ENCODE assay signal across 8 cellular contexts in the genomic region with DNA sequence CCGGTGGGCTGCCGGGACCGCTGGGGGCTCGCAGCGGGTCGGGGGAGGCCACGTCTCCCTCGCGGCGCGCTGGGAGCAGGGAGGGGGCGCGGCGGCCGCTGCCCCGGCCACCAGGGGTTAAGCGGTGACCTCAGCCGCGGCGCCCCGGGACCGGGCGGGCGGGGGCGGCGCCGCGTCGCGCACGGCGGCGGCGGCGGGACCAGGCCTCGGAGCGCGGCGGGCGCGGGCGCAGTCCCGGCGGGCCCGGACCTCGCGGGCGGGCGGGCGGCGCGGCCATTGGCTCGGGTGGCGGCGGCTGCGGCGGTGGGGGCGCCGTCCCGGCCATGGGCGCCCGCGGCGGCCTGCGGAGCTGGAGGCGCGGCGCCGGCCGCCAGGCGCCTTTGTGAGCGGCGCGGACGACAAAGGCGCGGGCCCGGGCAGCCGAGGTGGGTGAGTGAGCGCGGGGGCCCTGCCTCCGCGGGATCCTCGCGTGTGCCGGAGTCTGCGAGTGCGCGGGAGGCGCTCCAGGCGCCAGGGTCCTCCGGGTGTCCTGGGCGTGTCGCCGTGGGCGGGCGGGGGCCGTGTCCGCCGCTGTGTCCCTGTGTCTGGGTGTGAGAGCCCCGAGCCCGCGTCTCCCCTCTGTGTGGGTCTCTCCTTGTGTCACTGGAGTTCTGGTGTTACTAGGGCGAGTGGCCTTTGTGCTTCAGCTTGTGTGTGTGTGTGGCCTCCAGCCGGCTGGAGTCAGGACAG. TPM values are rescaled to one million over a fixed set of nuclear protein-coding genes. Genes with fewer than 3 reads are reported as not detected.
DNase-seq lines count a peak whose midpoint lies in the region; ATAC-seq and TF ChIP-seq lines count a peak whose summit lies in the region.

A gene with protein sequence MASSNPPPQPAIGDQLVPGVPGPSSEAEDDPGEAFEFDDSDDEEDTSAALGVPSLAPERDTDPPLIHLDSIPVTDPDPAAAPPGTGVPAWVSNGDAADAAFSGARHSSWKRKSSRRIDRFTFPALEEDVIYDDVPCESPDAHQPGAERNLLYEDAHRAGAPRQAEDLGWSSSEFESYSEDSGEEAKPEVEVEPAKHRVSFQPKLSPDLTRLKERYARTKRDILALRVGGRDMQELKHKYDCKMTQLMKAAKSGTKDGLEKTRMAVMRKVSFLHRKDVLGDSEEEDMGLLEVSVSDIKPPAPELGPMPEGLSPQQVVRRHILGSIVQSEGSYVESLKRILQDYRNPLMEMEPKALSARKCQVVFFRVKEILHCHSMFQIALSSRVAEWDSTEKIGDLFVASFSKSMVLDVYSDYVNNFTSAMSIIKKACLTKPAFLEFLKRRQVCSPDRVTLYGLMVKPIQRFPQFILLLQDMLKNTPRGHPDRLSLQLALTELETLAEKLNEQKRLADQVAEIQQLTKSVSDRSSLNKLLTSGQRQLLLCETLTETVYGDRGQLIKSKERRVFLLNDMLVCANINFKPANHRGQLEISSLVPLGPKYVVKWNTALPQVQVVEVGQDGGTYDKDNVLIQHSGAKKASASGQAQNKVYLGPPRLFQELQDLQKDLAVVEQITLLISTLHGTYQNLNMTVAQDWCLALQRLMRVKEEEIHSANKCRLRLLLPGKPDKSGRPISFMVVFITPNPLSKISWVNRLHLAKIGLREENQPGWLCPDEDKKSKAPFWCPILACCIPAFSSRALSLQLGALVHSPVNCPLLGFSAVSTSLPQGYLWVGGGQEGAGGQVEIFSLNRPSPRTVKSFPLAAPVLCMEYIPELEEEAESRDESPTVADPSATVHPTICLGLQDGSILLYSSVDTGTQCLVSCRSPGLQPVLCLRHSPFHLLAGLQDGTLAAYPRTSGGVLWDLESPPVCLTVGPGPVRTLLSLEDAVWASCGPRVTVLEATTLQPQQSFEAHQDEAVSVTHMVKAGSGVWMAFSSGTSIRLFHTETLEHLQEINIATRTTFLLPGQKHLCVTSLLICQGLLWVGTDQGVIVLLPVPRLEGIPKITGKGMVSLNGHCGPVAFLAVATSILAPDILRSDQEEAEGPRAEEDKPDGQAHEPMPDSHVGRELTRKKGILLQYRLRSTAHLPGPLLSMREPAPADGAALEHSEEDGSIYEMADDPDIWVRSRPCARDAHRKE (N-terminal part only) (plus strand): TSS at position 173 of the 729 bp plus-strand sequence. CDS start 40,898 bp downstream, outside the sequence.

- TF ChIP-seq CTCF in brain (conservative IDR thresholded peaks at IDR 0.05), result no peak
- TF ChIP-seq CTCF in smooth muscle cell (IDR thresholded peaks at IDR 0.05; ENCODE audit: borderline replicate concordance, insufficient read depth, poor library complexity, severe bottlenecking), result no peak

- H3K4me2 ChIP-seq in smooth muscle cell, result peak within 1 kb of the TSS; percentile 91

- no peaks in the 10 kb centered on the region for H3K36me3 Mint-ChIP-seq in stimulated activated naive CD8-positive, alpha-beta T cell treated with anti-CD3 and anti-CD28 coated beads, Interleukin-15, Interleukin-2, amounts not matched to agents 100 ng/mL and 50 ng/mL, for 24 hours (ENCODE audit: low read depth)
- H3K36me3 Mint-ChIP-seq in brain, result no peaks in the 10 kb centered on the region

- H3K9me3 ChIP-seq in smooth muscle cell (replicated peaks; ENCODE audit: low read depth), result no peaks in the 10 kb centered on the region

- peak within 1 kb of the TSS; percentile 20 for H3K4me3 Mint-ChIP-seq in stimulated activated naive CD8-positive, alpha-beta T cell treated with anti-CD3 and anti-CD28 coated beads, Interleukin-15, Interleukin-2, amounts not matched to agents 100 ng/mL and 50 ng/mL, for 24 hours
- peak within 1 kb of the TSS; percentile 92 to 98 (median 94) for H3K4me3 Mint-ChIP-seq in brain

- peaks cover 42% of the 10 kb centered on the region for H3K79me2 ChIP-seq in smooth muscle cell (ENCODE audit: low read depth)

- peak within 1 kb of the TSS; percentile 78 for H3K9ac ChIP-seq in smooth muscle cell (ENCODE audit: low read depth)

- no peak within 1 kb of the TSS for H3K27ac Mint-ChIP-seq in stimulated activated naive CD8-positive, alpha-beta T cell treated with anti-CD3 and anti-CD28 coated beads, Interleukin-15, Interleukin-2, amounts not matched to agents 100 ng/mL and 50 ng/mL, for 24 hours
- peak within 1 kb of the TSS; percentile 97 to 99 (median 98) for H3K27ac Mint-ChIP-seq in brain

- WGBS in smooth muscle cell (ENCODE audit: low lambda C conversion rate), result 0% methylated on average over 11 of the region's 105 CpGs

- no peaks in the 10 kb centered on the region for H3K36me3 ChIP-seq in smooth muscle cell (ENCODE audit: low read depth)

- no peak for DNase-seq in stimulated activated naive CD8-positive, alpha-beta T cell treated with anti-CD3 and anti-CD28 coated beads, Interleukin-15, Interleukin-2, amounts not matched to agents 100 U/mL and 50 U/mL, for 24 hours
- DNase-seq in iPS-NIHi7 (ENCODE audit: extremely low spot score), result peak; percentile 63
- DNase-seq in smooth muscle cell (lab: John Stamatoyannopoulos, UW; ENCODE audit: unreplicated experiment), result no peak
- no peak for DNase-seq in NCI-H510A (lab: John Stamatoyannopoulos, UW)
- no peak for DNase-seq in activated CD8-positive, alpha-beta memory T cell treated with anti-CD3 and anti-CD28 coated beads, Interleukin-2, amount 50 U/mL, for 4 hours

- no peaks in the 10 kb centered on the region for H3K27me3 ChIP-seq in smooth muscle cell (ENCODE audit: low read depth)

- H3K27me3 Mint-ChIP-seq in stimulated activated naive CD8-positive, alpha-beta T cell treated with anti-CD3 and anti-CD28 coated beads, Interleukin-15, Interleukin-2, amounts not matched to agents 100 ng/mL and 50 ng/mL, for 24 hours, result peaks cover 53% of the 10 kb centered on the region
- H3K27me3 Mint-ChIP-seq in brain, result no peaks in the 10 kb centered on the region

- H4K20me1 ChIP-seq in smooth muscle cell (ENCODE audit: low read depth), result peaks cover 22% of the 10 kb centered on the region

- H3F3A ChIP-seq in smooth muscle cell (ENCODE audit: low read depth), result peaks cover 8% of the 10 kb centered on the region

- peak within 1 kb of the TSS; percentile 86 for H2AFZ ChIP-seq in smooth muscle cell (ENCODE audit: low read depth)

- peak within 1 kb of the TSS; percentile 69 for H3K4me3 ChIP-seq in smooth muscle cell

- H3K4me1 ChIP-seq in smooth muscle cell (ENCODE audit: low read depth), result peaks cover 12% of the 10 kb centered on the region

- no peak for ATAC-seq in stimulated activated naive CD8-positive, alpha-beta T cell treated with anti-CD3 and anti-CD28 coated beads, Interleukin-15, Interleukin-2, amounts not matched to agents 100 U/mL and 50 U/mL, for 24 hours
- no peak for ATAC-seq in GM19463 (IDR thresholded peaks at IDR 0.05; ENCODE audit: unreplicated experiment)

- peaks cover 2% of the 10 kb centered on the region for H3K9me3 Mint-ChIP-seq in stimulated activated naive CD8-positive, alpha-beta T cell treated with anti-CD3 and anti-CD28 coated beads, Interleukin-15, Interleukin-2, amounts not matched to agents 100 ng/mL and 50 ng/mL, for 24 hours
- no peaks in the 10 kb centered on the region for H3K9me3 Mint-ChIP-seq in brain

- H3K27ac ChIP-seq in smooth muscle cell (ENCODE audit: low read depth), result peak within 1 kb of the TSS; percentile 43

- no peaks in the 10 kb centered on the region for H3K4me1 Mint-ChIP-seq in stimulated activated naive CD8-positive, alpha-beta T cell treated with anti-CD3 and anti-CD28 coated beads, Interleukin-15, Interleukin-2, amounts not matched to agents 100 ng/mL and 50 ng/mL, for 24 hours (ENCODE audit: low read depth)
- H3K4me1 Mint-ChIP-seq in brain, result peaks cover 58% of the 10 kb centered on the region

RNA-seq across cellular contexts. Expression of the gene that starts here (rescaled TPM):
- polyA plus RNA-seq in brain (ENCODE audit: insufficient read depth, low read depth, low replicate concordance), result 16.2 TPM
- 6.6 and 9.1 TPM in 2 replicates for total RNA-seq in smooth muscle cell
- polyA plus RNA-seq in smooth muscle cell, result 12.0 and 13.7 TPM in 2 replicates
